ENCODE assay signal across 29 cellular contexts in the genomic region with DNA sequence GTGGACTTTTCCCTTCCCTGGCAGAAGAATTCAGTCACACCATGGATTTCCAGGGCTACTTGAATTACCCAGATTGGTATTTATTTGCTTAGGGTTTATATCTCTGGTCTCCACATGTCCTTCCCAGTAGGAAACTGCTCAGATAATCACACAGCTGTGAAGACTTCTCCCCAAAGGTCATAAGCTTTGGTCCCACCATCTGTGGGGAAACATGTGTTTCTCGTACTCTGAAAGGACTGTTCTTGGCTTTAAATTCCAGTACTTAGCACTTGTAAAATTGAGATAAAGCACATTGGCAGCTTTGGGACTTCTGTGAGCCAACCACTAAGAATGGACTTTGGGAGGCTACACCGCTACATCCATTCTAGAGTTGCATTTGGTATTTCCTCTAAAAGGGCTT.
"Had no signal": no experiment of that assay in that cellular context is flagged by ENCODE, and none has a peak within 500 bp of the region (broad histone marks: within the 10 kb centered on the region; RNA-seq: fewer than 3 reads in every experiment).

No MANE protein-coding gene starts in this region.

- H3K36me3 ChIP-seq: left lung, pancreas, suprapubic skin, tibial artery, upper lobe of right lung, WERI-Rb-1 had no signal

- FAIRE-seq: frontal cortex, kidney, pancreas had no signal

- H3K27me3 Mint-ChIP-seq: activated CD4-positive, alpha-beta memory T cell treated with anti-CD3 and anti-CD28 coated beads for 36 hours; activated CD4-positive, alpha-beta T cell treated with anti-CD3 and anti-CD28 coated beads, Interleukin-2, amount 10 ng/mL, durations not matched to agents 24 days and 14 days; activated naive CD8-positive, alpha-beta T cell treated with anti-CD3 and anti-CD28 coated beads, Interleukin-2, amount 50 U/mL, for 24 hours had no signal

- H3K27ac ChIP-seq: left lung, pancreas, psoas muscle, suprapubic skin, tibial artery, upper lobe of right lung, WERI-Rb-1 had no signal

- H3K27ac Mint-ChIP-seq: activated CD4-positive, alpha-beta memory T cell treated with anti-CD3 and anti-CD28 coated beads for 36 hours; activated CD4-positive, alpha-beta T cell treated with anti-CD3 and anti-CD28 coated beads, Interleukin-2, amount 10 ng/mL, durations not matched to agents 24 days and 14 days; activated naive CD8-positive, alpha-beta T cell treated with anti-CD3 and anti-CD28 coated beads, Interleukin-2, amount 50 U/mL, for 24 hours; immature natural killer cell; naive B cell; nephron progenitor cell; T-helper 1 cell treated with Interleukin-12 subunit alpha and Interleukin-12 subunit beta and Interleukin-4 antibody, amounts not matched to agents 30 μg/mL and 1 μg/mL, for 36 hours had no signal

- H3K36me3 Mint-ChIP-seq: activated CD4-positive, alpha-beta memory T cell treated with anti-CD3 and anti-CD28 coated beads for 36 hours; immature natural killer cell; naive B cell had no signal

- DNase-seq: activated CD4-positive, alpha-beta memory T cell treated with anti-CD3 and anti-CD28 coated beads for 36 hours; activated CD4-positive, alpha-beta T cell treated with anti-CD3 and anti-CD28 coated beads, Interleukin-2, amount 10 ng/mL, durations not matched to agents 24 days and 14 days; activated CD8-positive, alpha-beta memory T cell treated with anti-CD3 and anti-CD28 coated beads, Interleukin-2, amount 50 U/mL, for 4 hours; activated gamma-delta T cell; activated naive CD4-positive, alpha-beta T cell treated with anti-CD3 and anti-CD28 coated beads, Interleukin-2, amount 50 U/mL, for 16 hours; activated naive CD8-positive, alpha-beta T cell treated with anti-CD3 and anti-CD28 coated beads, Interleukin-2, amount 50 U/mL, for 24 hours; activated T-cell treated with anti-CD3 and anti-CD28 coated beads, Interleukin-2, amount 50 U/mL, for 1 hour; amygdala; central memory CD4-positive, alpha-beta T cell; glutamatergic neuron; hypothalamus; immature natural killer cell; kidney; left lung; mammary epithelial cell; naive B cell; nephron progenitor cell; pancreas; psoas muscle; stimulated activated naive CD4-positive, alpha-beta T cell; SW 1271; T-helper 9 cell; tibial artery; upper lobe of right lung; WERI-Rb-1 had no signal

- H3K27me3 ChIP-seq: left lung, pancreas, tibial artery, upper lobe of right lung had no signal

- H3K9me3 Mint-ChIP-seq: activated CD4-positive, alpha-beta T cell treated with anti-CD3 and anti-CD28 coated beads, Interleukin-2, amount 10 ng/mL, durations not matched to agents 24 days and 14 days; immature natural killer cell; T-helper 1 cell treated with Interleukin-12 subunit alpha and Interleukin-12 subunit beta and Interleukin-4 antibody, amounts not matched to agents 30 μg/mL and 1 μg/mL, for 36 hours had no signal

- H3K9me3 ChIP-seq: left lung, pancreas, psoas muscle, suprapubic skin, tibial artery, upper lobe of right lung had no signal

- H3K4me1 ChIP-seq: pancreas, psoas muscle, suprapubic skin had no signal

- H3K4me3 Mint-ChIP-seq: activated CD4-positive, alpha-beta memory T cell treated with anti-CD3 and anti-CD28 coated beads for 36 hours; activated CD4-positive, alpha-beta T cell treated with anti-CD3 and anti-CD28 coated beads, Interleukin-2, amount 10 ng/mL, durations not matched to agents 24 days and 14 days; activated naive CD8-positive, alpha-beta T cell treated with anti-CD3 and anti-CD28 coated beads, Interleukin-2, amount 50 U/mL, for 24 hours; naive B cell; nephron progenitor cell; T-helper 1 cell treated with Interleukin-12 subunit alpha and Interleukin-12 subunit beta and Interleukin-4 antibody, amounts not matched to agents 30 μg/mL and 1 μg/mL, for 36 hours had no signal

- H3K4me3 ChIP-seq: left lung, pancreas, psoas muscle, suprapubic skin, tibial artery, upper lobe of right lung had no signal

- H3K4me1 Mint-ChIP-seq: activated CD4-positive, alpha-beta T cell treated with anti-CD3 and anti-CD28 coated beads, Interleukin-2, amount 10 ng/mL, durations not matched to agents 24 days and 14 days; activated naive CD8-positive, alpha-beta T cell treated with anti-CD3 and anti-CD28 coated beads, Interleukin-2, amount 50 U/mL, for 24 hours; immature natural killer cell; naive B cell had no signal

- ATAC-seq: activated CD4-positive, CD25-positive, alpha-beta regulatory T cell treated with anti-CD3 and anti-CD28 coated beads, Interleukin-2, amount 50 U/mL, for 24 hours; activated naive CD8-positive, alpha-beta T cell treated with anti-CD3 and anti-CD28 coated beads, Interleukin-2, amount 50 U/mL, for 24 hours; left lung; pancreas; psoas muscle; upper lobe of right lung had no signal
